In the genomic region with DNA sequence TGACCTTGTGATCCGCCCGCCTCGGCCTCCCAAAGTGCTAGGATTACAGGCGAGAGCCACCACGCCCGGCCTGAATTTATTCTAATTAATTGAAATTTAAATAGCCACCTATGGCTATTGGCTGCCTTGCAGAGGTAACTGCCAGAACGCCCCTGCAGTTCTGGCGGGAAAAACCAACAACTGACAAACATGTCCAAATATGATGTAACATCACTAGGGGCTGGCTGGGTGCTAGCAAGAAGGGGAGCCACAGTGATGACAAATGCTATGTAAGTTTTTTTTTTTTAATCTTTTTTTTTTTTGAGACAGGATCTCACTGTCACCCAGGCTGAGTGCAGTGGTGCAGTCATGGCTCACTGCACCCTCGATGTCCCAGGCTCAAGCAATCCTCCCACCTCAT, we compare ENCODE assay signal across 20 cellular contexts.
"Had no signal": no experiment of that assay in that cellular context is flagged by ENCODE, and none has a peak within 500 bp of the region (broad histone marks: within the 10 kb centered on the region; RNA-seq: fewer than 3 reads in every experiment).

No MANE protein-coding gene starts in this region.

- H3K27ac ChIP-seq: foreskin keratinocyte, hepatocyte, left ventricle myocardium inferior, lower lobe of right lung, testis, tibial nerve had no signal

- H3K4me1 ChIP-seq: foreskin keratinocyte, left ventricle myocardium inferior, lower lobe of right lung, testis, tibial nerve had no signal

- H3K4me3 ChIP-seq: hepatocyte, left ventricle myocardium inferior, lower lobe of right lung, tibial nerve had no signal

- H2AFZ ChIP-seq: hepatocyte had no signal

- H3K4me3 Mint-ChIP-seq: dendritic cell treated with granulocyte-macrophage colony-stimulating factor and Interleukin-4, amounts not matched to agents 40 ng/mL and 50 ng/mL, for 4 days; memory B cell; mesothelial cell of epicardium; natural killer cell; neural crest cell; stimulated activated naive B cell treated with anti-CD40 and anti-IgM and Interleukin-4, amounts not matched to agents 10 μg/mL and 1 μg/mL and 100 μg/mL, for 72 hours; stimulated activated naive CD8-positive, alpha-beta T cell treated with anti-CD3 and anti-CD28 coated beads, Interleukin-15, amount 100 ng/mL, for 72 hours had no signal

- H3K27ac Mint-ChIP-seq: dendritic cell treated with granulocyte-macrophage colony-stimulating factor and Interleukin-4, amounts not matched to agents 40 ng/mL and 50 ng/mL, for 4 days; mesothelial cell of epicardium had no signal

- H3K79me2 ChIP-seq: hepatocyte had no signal

- H3K9me3 ChIP-seq: testis had no signal

- ATAC-seq: foreskin keratinocyte; left cardiac atrium; lower lobe of right lung; natural killer cell; sciatic nerve; stimulated activated naive B cell treated with anti-CD40 and anti-IgM and Interleukin-4, amounts not matched to agents 10 μg/mL and 1 μg/mL and 100 μg/mL, for 72 hours; stimulated activated naive CD8-positive, alpha-beta T cell treated with anti-CD3 and anti-CD28 coated beads, Interleukin-15, amount 100 ng/mL, for 72 hours had no signal

- DNase-seq: erythroblast; foreskin keratinocyte; left cardiac atrium; left ventricle myocardium inferior; lower lobe of right lung; natural killer cell; stimulated activated CD4-positive, alpha-beta T cell treated with anti-CD3 and anti-CD28 coated beads, Interleukin-2, amount 100 ng/mL, for 24 hours; stimulated activated CD4-positive, alpha-beta T cell treated with anti-CD3 and anti-CD28 coated beads, Interleukin-4, amount 100 ng/mL, for 4 hours; stimulated activated naive B cell treated with anti-CD40 and anti-IgM and Interleukin-4, amounts not matched to agents 10 μg/mL and 1 μg/mL and 100 μg/mL, for 72 hours; stimulated activated naive CD8-positive, alpha-beta T cell treated with anti-CD3 and anti-CD28 coated beads, Interleukin-15, amount 100 ng/mL, for 72 hours; testis had no signal

- H3K4me1 Mint-ChIP-seq: mesothelial cell of epicardium; natural killer cell; neural crest cell; stimulated activated naive CD8-positive, alpha-beta T cell treated with anti-CD3 and anti-CD28 coated beads, Interleukin-15, amount 100 ng/mL, for 72 hours had no signal

- FAIRE-seq: endothelial cell of umbilical vein, kidney had no signal

- H3K4me2 ChIP-seq: hepatocyte had no signal

- H3K36me3 ChIP-seq: lower lobe of right lung had no signal

- H3K27me3 Mint-ChIP-seq: dendritic cell treated with granulocyte-macrophage colony-stimulating factor and Interleukin-4, amounts not matched to agents 40 ng/mL and 50 ng/mL, for 4 days; memory B cell; stimulated activated naive B cell treated with anti-CD40 and anti-IgM and Interleukin-4, amounts not matched to agents 10 μg/mL and 1 μg/mL and 100 μg/mL, for 72 hours; stimulated activated naive CD8-positive, alpha-beta T cell treated with anti-CD3 and anti-CD28 coated beads, Interleukin-15, amount 100 ng/mL, for 72 hours had no signal

- H3K36me3 Mint-ChIP-seq: natural killer cell had no signal

- H3K27me3 ChIP-seq: foreskin keratinocyte, hepatocyte, testis, tibial nerve had no signal
